Comparison of ENCODE assay signal across 8 cellular contexts in genomic region chr2:241703128-241703604, GRCh38. TPM values are rescaled to one million over a fixed set of nuclear protein-coding genes. Genes with fewer than 3 reads are reported as not detected.
DNase-seq lines count a peak whose midpoint lies in the region; ATAC-seq, FAIRE-seq and TF ChIP-seq lines count a peak whose summit lies in the region.

No MANE protein-coding gene starts in this region.

- no peak overlapping the region for H3K27ac ChIP-seq in astrocyte (ENCODE audit: low read depth, low read length)
- H3K27ac ChIP-seq in layer of hippocampus (ENCODE audit: low read depth, low read length) = peak overlapping the region; percentile 91
- H3K27ac ChIP-seq in tibial artery = peak overlapping the region; percentile 93 to 98

- H3K9ac ChIP-seq in astrocyte (ENCODE audit: low read length) = peak overlapping the region; percentile 80

- H3K4me3 Mint-ChIP-seq in astrocyte (ENCODE audit: unreplicated experiment) = peak overlapping the region; percentile 94

- no peaks in the 10 kb centered on the region for H3K9me3 ChIP-seq in BE2C
- H3K9me3 ChIP-seq in astrocyte (ENCODE audit: insufficient read depth, low read depth, low read length) = peaks cover 5% of the 10 kb centered on the region
- no peaks in the 10 kb centered on the region for H3K9me3 ChIP-seq in tibial artery

- peaks cover 1% of the 10 kb centered on the region for H3K4me1 Mint-ChIP-seq in astrocyte (ENCODE audit: low read depth, unreplicated experiment)

- H3K79me2 ChIP-seq in astrocyte (ENCODE audit: insufficient read depth, low read length) = peaks cover 21% of the 10 kb centered on the region

- H4K20me1 ChIP-seq in astrocyte (ENCODE audit: insufficient read depth, low read length) = peaks cover 17% of the 10 kb centered on the region

- H3K4me3 ChIP-seq in BE2C (ENCODE audit: low read depth, low read length) (peak overlapping the region; percentile 76), astrocyte (ENCODE audit: insufficient read depth, low read depth, low read length) (peak overlapping the region; percentile 77), tibial artery (peak overlapping the region; percentile 83 to 87)

- H3K9me3 Mint-ChIP-seq in astrocyte (ENCODE audit: unreplicated experiment) = peaks cover 2% of the 10 kb centered on the region

- no peaks in the 10 kb centered on the region; the same call in 1 of the 2 replicates for H3K4me1 ChIP-seq in BE2C
- H3K4me1 ChIP-seq in astrocyte (ENCODE audit: insufficient read depth, low read length) = peaks cover 9% of the 10 kb centered on the region
- H3K4me1 ChIP-seq in tibial artery = peaks cover 0 to 26% (median 20%) of the 10 kb centered on the region in 4 donors

- H3K27me3 ChIP-seq in BE2C = no peaks in the 10 kb centered on the region
- no peaks in the 10 kb centered on the region for H3K27me3 ChIP-seq in astrocyte (ENCODE audit: insufficient read depth, low read length)
- no peaks in the 10 kb centered on the region for H3K27me3 ChIP-seq in layer of hippocampus (ENCODE audit: control insufficient read depth, insufficient read depth, low read length)
- H3K27me3 ChIP-seq in tibial artery = no peaks in the 10 kb centered on the region

- DNase-seq in BE2C = no peak
- DNase-seq in HT1080 (ENCODE audit: low read depth) = peak; percentile 29
- no peak for DNase-seq in astrocyte (ENCODE audit: low read depth)
- no peak for DNase-seq in tibial artery
- no peak for DNase-seq in stimulated activated CD8-positive, alpha-beta memory T cell treated with anti-CD3 and anti-CD28 coated beads, Interleukin-4, amount 100 ng/mL, for 48 hours
- no peak for DNase-seq in NCI-H187 treated with DMSO at 0.1 percent for 48 hours (lab: John Stamatoyannopoulos, UW)

- FAIRE-seq in astrocyte (lab: Jason Lieb, UNC) = no peak

- peak overlapping the region; percentile 93 for H3K4me2 ChIP-seq in astrocyte (ENCODE audit: low read length)

- no peak for ATAC-seq in HG02588 (IDR thresholded peaks at IDR 0.05; ENCODE audit: unreplicated experiment)

- H3K27ac Mint-ChIP-seq in astrocyte (ENCODE audit: unreplicated experiment) = peak overlapping the region; percentile 91

- H3K36me3 Mint-ChIP-seq in astrocyte (ENCODE audit: low read depth, unreplicated experiment) = peaks cover 8% of the 10 kb centered on the region

- peaks cover 29% of the 10 kb centered on the region for H3K36me3 ChIP-seq in BE2C
- H3K36me3 ChIP-seq in astrocyte (ENCODE audit: insufficient read depth, low read length) = peaks cover 13% of the 10 kb centered on the region
- H3K36me3 ChIP-seq in tibial artery = peaks cover 26 to 39% (median 28%) of the 10 kb centered on the region in 3 donors

- intact Hi-C loops in tibial artery (cut with DNase I; ENCODE audit: low total_unique reads) = no loop called here

- H3K27me3 Mint-ChIP-seq in astrocyte (ENCODE audit: low read depth, unreplicated experiment) = no peaks in the 10 kb centered on the region

- H2AFZ ChIP-seq in astrocyte (ENCODE audit: low read depth, low read length) = peak overlapping the region; percentile 18

- TF ChIP-seq CTCF in BE2C (IDR thresholded peaks at IDR 0.05; ENCODE audit: low read depth, low read length) (no peak), astrocyte (IDR thresholded peaks at IDR 0.05; ENCODE audit: insufficient read depth, low read depth, low read length) (no peak), tibial artery (IDR thresholded peaks at IDR 0.05) (no peak)

RNA-seq across cellular contexts. Expression of gene ING5, which starts 1.3 kb away (rescaled TPM):
- 58.2 TPM for polyA plus RNA-seq in BE2C (2012; ENCODE audit: insufficient read depth, insufficient read length, low read depth)
- 29.7 and 32.2 TPM in 2 replicates for total RNA-seq in HT1080 (2014; rRNA removed; shearing (Covaris generic))
- 21.6 and 26.9 TPM in 2 replicates for polyA plus RNA-seq in HT1080 (2015; cell fraction: cytosol; rRNA removed)
- 46.0 and 56.7 TPM in 2 replicates for polyA plus RNA-seq in HT1080 (2015; cell fraction: nucleus; rRNA removed)
- total RNA-seq in astrocyte = 15.8 and 19.7 TPM in 2 replicates

RNA-seq across cellular contexts. Expression of gene DTYMK, which starts 16.6 kb away (rescaled TPM):
- polyA plus RNA-seq in BE2C (2012; ENCODE audit: insufficient read depth, insufficient read length, low read depth) = 71.9 TPM
- 142 and 151 TPM in 2 replicates for total RNA-seq in HT1080 (2014; rRNA removed; shearing (Covaris generic))
- polyA plus RNA-seq in HT1080 (2015; cell fraction: cytosol; rRNA removed) = 54.7 and 85.1 TPM in 2 replicates
- 44.1 and 65.9 TPM in 2 replicates for polyA plus RNA-seq in HT1080 (2015; cell fraction: nucleus; rRNA removed)
- 25.5 and 26.1 TPM in 2 replicates for total RNA-seq in astrocyte

RNA-seq across cellular contexts. Expression of gene D2HGDH, which starts 31.3 kb away (rescaled TPM):
- polyA plus RNA-seq in BE2C (2012; ENCODE audit: insufficient read depth, insufficient read length, low read depth) = 42.2 TPM
- total RNA-seq in HT1080 (2014; rRNA removed; shearing (Covaris generic)) = 14.5 and 15.3 TPM in 2 replicates
- polyA plus RNA-seq in HT1080 (2015; cell fraction: cytosol; rRNA removed) = 9.6 and 10.5 TPM in 2 replicates
- 50.6 and 61.2 TPM in 2 replicates for polyA plus RNA-seq in HT1080 (2015; cell fraction: nucleus; rRNA removed)
- 10.0 and 11.5 TPM in 2 replicates for total RNA-seq in astrocyte
